8 cellular contexts compared by ENCODE assay signal in genomic region chr22:50247748-50248147, GRCh38. TPM values are rescaled to one million over a fixed set of nuclear protein-coding genes. Genes with fewer than 3 reads are reported as not detected.
DNase-seq lines count a peak whose midpoint lies in the region; ATAC-seq lines count a peak whose summit lies in the region.

No MANE protein-coding gene starts in this region.

- DNase-seq in Daoy (ENCODE audit: low read depth) (peak; percentile 71), NCI-H2029 treated with DMSO at 0.1 percent for 48 hours (lab: John Stamatoyannopoulos, UW) (peak; percentile 46), islet precursor cell (peak; percentile 86), NCI-H1092 (lab: John Stamatoyannopoulos, UW) (no peak), AML-193 (lab: John Stamatoyannopoulos, UW) (no peak)
- peak; percentile 45 to 62 for DNase-seq in activated CD4-positive, alpha-beta T cell treated with anti-CD3 and anti-CD28 coated beads, Interleukin-2, amount 50 U/mL, for 48 hours
- no peak for DNase-seq in stimulated activated naive CD8-positive, alpha-beta T cell treated with anti-CD3 and anti-CD28 coated beads, Interleukin-15, Interleukin-2, amounts not matched to agents 100 U/mL and 50 U/mL, for 24 hours

- no peak for ATAC-seq in stimulated activated naive CD8-positive, alpha-beta T cell treated with anti-CD3 and anti-CD28 coated beads, Interleukin-15, Interleukin-2, amounts not matched to agents 100 U/mL and 50 U/mL, for 24 hours
- no peak for ATAC-seq in GM18909 (IDR thresholded peaks at IDR 0.05; ENCODE audit: poor library complexity, unreplicated experiment)

RNA-seq across cellular contexts. Expression of gene TUBGCP6, which starts 2.9 kb away (rescaled TPM):
- total RNA-seq in Daoy (2014; rRNA removed; shearing (Covaris generic)), result 9.0 and 17.3 TPM in 2 replicates

RNA-seq across cellular contexts. Expression of gene HDAC10, which starts 3.3 kb away (rescaled TPM):
- total RNA-seq in Daoy (2014; rRNA removed; shearing (Covaris generic)), result 5.1 and 18.1 TPM in 2 replicates

RNA-seq across cellular contexts. Expression of gene MAPK12, which starts 13.7 kb away (rescaled TPM):
- 14.6 and 16.9 TPM in 2 replicates for total RNA-seq in Daoy (2014; rRNA removed; shearing (Covaris generic))

RNA-seq across cellular contexts. Expression of gene MAPK11, which starts 22.4 kb away (rescaled TPM):
- 1.3 and 4.8 TPM in 2 replicates for total RNA-seq in Daoy (2014; rRNA removed; shearing (Covaris generic))

RNA-seq across cellular contexts. Expression of gene SELENOO, which starts 46.9 kb away (rescaled TPM):
- total RNA-seq in Daoy (2014; rRNA removed; shearing (Covaris generic)), result 19.1 and 20.5 TPM in 2 replicates

Comparison
In these comparisons a context has a peak if more than half of its experiments do, and no peak if none do; other contexts are left out.
1. DNase-seq: peak in Daoy (single experiment), NCI-H2029 treated with DMSO at 0.1 percent for 48 hours (single experiment), activated CD4-positive, alpha-beta T cell treated with anti-CD3 and anti-CD28 coated beads, Interleukin-2, amount 50 U/mL, for 48 hours (2 of 2) and islet precursor cell (single experiment); none in stimulated activated naive CD8-positive, alpha-beta T cell treated with anti-CD3 and anti-CD28 coated beads, Interleukin-15, Interleukin-2, amounts not matched to agents 100 U/mL and 50 U/mL, for 24 hours (single experiment), NCI-H1092 (single experiment) and AML-193 (0 of 2).